In the genomic region with DNA sequence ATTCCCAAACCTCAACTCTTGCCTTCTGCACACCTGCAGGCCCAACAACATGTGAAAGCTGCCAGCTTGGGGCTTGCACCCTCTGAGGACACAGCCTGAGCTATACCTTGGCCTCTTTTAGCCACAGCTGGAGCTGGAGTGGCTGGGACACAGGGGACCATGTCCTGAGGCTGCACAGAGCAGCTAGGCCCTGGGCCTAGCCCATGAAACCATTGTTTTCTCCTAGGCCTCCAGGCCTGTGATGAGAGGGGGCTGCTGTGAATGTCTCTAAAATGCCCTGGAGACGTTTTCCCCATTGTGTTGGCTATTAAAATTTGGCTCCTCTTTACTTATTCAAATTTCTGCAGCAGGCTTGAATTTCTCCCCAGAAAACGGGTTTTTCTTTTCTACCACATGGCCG, we compare ENCODE assay signal across 27 cellular contexts.
"Had no signal": no experiment of that assay in that cellular context is flagged by ENCODE, and none has a peak within 500 bp of the region (broad histone marks: within the 10 kb centered on the region; RNA-seq: fewer than 3 reads in every experiment).

No MANE protein-coding gene starts in this region.

- H3K4me2 ChIP-seq: neural progenitor cell had no signal

- DNase-seq: natural killer cell; nucleus accumbens; pancreas; psoas muscle; right cardiac atrium; right lobe of liver; sigmoid colon; small intestine; stimulated activated CD4-positive, alpha-beta T cell treated with anti-CD3 and anti-CD28 coated beads, Interleukin-15, amount 100 ng/mL, for 24 hours; stimulated activated CD4-positive, alpha-beta T cell treated with anti-CD3 and anti-CD28 coated beads, Interleukin-2, amount 100 ng/mL, for 24 hours; stimulated activated CD4-positive, alpha-beta T cell treated with anti-CD3 and anti-CD28 coated beads, Interleukin-2, amount 100 ng/mL, for 48 hours; stimulated activated CD4-positive, alpha-beta T cell treated with anti-CD3 and anti-CD28 coated beads, Interleukin-4, amount 100 ng/mL, for 24 hours; stimulated activated naive B cell treated with anti-CD40 and anti-IgM and Interleukin-4, amounts not matched to agents 10 μg/mL and 1 μg/mL and 100 μg/mL, for 72 hours; stimulated activated naive CD4-positive, alpha-beta T cell treated with Interleukin-2 at 50 U/mL for 16 hours; stomach; thyroid gland; trophoblast cell; upper lobe of left lung had no signal

- H3K9me3 ChIP-seq: pancreas, psoas muscle, thyroid gland, vagina had no signal

- H3K27ac ChIP-seq: neural progenitor cell, pancreas, psoas muscle, right lobe of liver, sigmoid colon, stomach, thoracic aorta, thyroid gland, tibial nerve, upper lobe of left lung, vagina had no signal

- H3K4me1 ChIP-seq: neural progenitor cell, pancreas, psoas muscle, right lobe of liver, sigmoid colon, stomach, thyroid gland, tibial nerve, upper lobe of left lung had no signal

- H3K4me3 Mint-ChIP-seq: natural killer cell; nephron; neural progenitor cell; stimulated activated effector memory CD8-positive, alpha-beta T cell treated with anti-CD3 and anti-CD28 coated beads, Interleukin-12 subunit alpha, Interleukin-12 subunit beta, amount 100 ng/mL, for 72 hours; stimulated activated naive B cell treated with anti-CD40 and anti-IgM and Interleukin-4, amounts not matched to agents 10 μg/mL and 1 μg/mL and 100 μg/mL, for 72 hours; stimulated activated naive CD8-positive, alpha-beta T cell treated with anti-CD3 and anti-CD28 coated beads, Interleukin-15, Interleukin-2, amounts not matched to agents 100 ng/mL and 50 ng/mL, for 24 hours had no signal

- ATAC-seq: natural killer cell; pancreas; psoas muscle; right cardiac atrium; right lobe of liver; stimulated activated effector memory CD8-positive, alpha-beta T cell treated with anti-CD3 and anti-CD28 coated beads, Interleukin-12 subunit alpha, Interleukin-12 subunit beta, amount 100 ng/mL, for 72 hours; stimulated activated naive B cell treated with anti-CD40 and anti-IgM and Interleukin-4, amounts not matched to agents 10 μg/mL and 1 μg/mL and 100 μg/mL, for 72 hours had no signal

- H3K4me1 Mint-ChIP-seq: neural progenitor cell; stimulated activated effector memory CD8-positive, alpha-beta T cell treated with anti-CD3 and anti-CD28 coated beads, Interleukin-12 subunit alpha, Interleukin-12 subunit beta, amount 100 ng/mL, for 72 hours had no signal

- H3K27me3 Mint-ChIP-seq: progenitor cell of endocrine pancreas; stimulated activated naive B cell treated with anti-CD40 and anti-IgM and Interleukin-4, amounts not matched to agents 10 μg/mL and 1 μg/mL and 100 μg/mL, for 72 hours; stimulated activated naive CD8-positive, alpha-beta T cell treated with anti-CD3 and anti-CD28 coated beads, Interleukin-15, Interleukin-2, amounts not matched to agents 100 ng/mL and 50 ng/mL, for 24 hours had no signal

- H3K27ac Mint-ChIP-seq: natural killer cell; nephron; neural progenitor cell; progenitor cell of endocrine pancreas; stimulated activated effector memory CD8-positive, alpha-beta T cell treated with anti-CD3 and anti-CD28 coated beads, Interleukin-12 subunit alpha, Interleukin-12 subunit beta, amount 100 ng/mL, for 72 hours; stimulated activated naive B cell treated with anti-CD40 and anti-IgM and Interleukin-4, amounts not matched to agents 10 μg/mL and 1 μg/mL and 100 μg/mL, for 72 hours; stimulated activated naive CD8-positive, alpha-beta T cell treated with anti-CD3 and anti-CD28 coated beads, Interleukin-15, Interleukin-2, amounts not matched to agents 100 ng/mL and 50 ng/mL, for 24 hours had no signal

- H3K27me3 ChIP-seq: neural progenitor cell, pancreas, right lobe of liver, sigmoid colon, stomach, thyroid gland, tibial nerve, upper lobe of left lung, vagina had no signal

- H3K9ac ChIP-seq: neural progenitor cell had no signal

- FAIRE-seq: pancreas, small intestine, urothelium cell line had no signal

- H3K4me3 ChIP-seq: neural progenitor cell, pancreas, psoas muscle, right lobe of liver, sigmoid colon, stomach, thoracic aorta, thyroid gland, tibial nerve, upper lobe of left lung, vagina had no signal
